ENCODE assay signal across 8 cellular contexts in the genomic region with DNA sequence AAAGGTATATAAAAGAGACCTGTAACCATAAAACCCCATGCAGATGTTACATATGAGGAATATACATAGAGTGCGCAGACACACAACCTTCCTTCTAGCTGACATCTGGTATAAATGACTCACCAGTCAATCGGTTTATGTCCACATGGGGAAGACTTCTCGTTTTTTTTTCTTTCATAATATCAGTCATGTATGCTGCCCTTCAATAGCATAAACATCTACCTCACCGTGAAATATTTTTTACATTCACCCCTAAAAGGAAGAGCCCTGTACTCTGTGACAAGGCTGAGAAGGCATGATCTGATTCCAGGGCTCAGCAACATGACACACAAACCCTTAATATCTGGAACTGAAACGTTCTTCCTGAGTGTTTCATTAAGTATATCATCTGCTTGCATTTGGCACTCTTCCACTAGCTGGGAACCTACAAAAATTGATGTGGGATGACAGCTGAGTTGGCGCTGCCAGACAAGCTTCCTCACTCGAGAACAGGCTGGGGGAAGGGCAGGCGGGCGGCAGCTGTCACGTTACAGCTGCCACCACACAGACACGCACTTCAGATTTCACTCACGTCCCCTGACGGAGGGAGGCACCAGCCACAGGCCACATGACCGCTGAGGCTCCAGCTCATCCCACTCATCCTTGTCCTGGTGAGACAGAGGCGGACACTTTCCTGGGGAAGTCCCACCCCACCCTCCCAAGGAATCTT.
A peak's percentile ranks its signal among the peaks of the same experiment; 100 is the strongest.
DNase-seq lines count a peak whose midpoint lies in the region; ATAC-seq and TF ChIP-seq lines count a peak whose summit lies in the region.

No MANE protein-coding gene starts in this region.

- no peak overlapping the region for H3K4me3 Mint-ChIP-seq in CD4-positive, alpha-beta T cell

- CTCF ChIA-PET in CD4-positive, alpha-beta T cell (lab: Charles Lee), result no interaction called here

- peaks cover 4% of the 10 kb centered on the region for H3K27me3 Mint-ChIP-seq in CD4-positive, alpha-beta T cell

- no peak overlapping the region for H3K4me3 ChIP-seq in astrocyte of the spinal cord (ENCODE audit: low read depth, low read length)

- no peaks in the 10 kb centered on the region for H3K9me3 Mint-ChIP-seq in CD4-positive, alpha-beta T cell

- no peak for TF ChIP-seq CTCF in CD4-positive, alpha-beta T cell (IDR thresholded peaks at IDR 0.05)
- TF ChIP-seq CTCF in astrocyte of the spinal cord (IDR thresholded peaks at IDR 0.05; ENCODE audit: low read depth, low read length), result no peak

- peak; percentile 24 for ATAC-seq in CD4-positive, alpha-beta T cell (ENCODE audit: poor library complexity)
- peak; percentile 89 for ATAC-seq in GM19035 (IDR thresholded peaks at IDR 0.05; ENCODE audit: unreplicated experiment)
- peak; percentile 68 for ATAC-seq in HG03280 (IDR thresholded peaks at IDR 0.05; ENCODE audit: unreplicated experiment)

- intact Hi-C loops in CD4-positive, alpha-beta T cell (cut with DNase I, micrococcal nuclease), result no loop called here

- no peak overlapping the region for H3K27ac ChIP-seq in CD4-positive, alpha-beta T cell (ENCODE audit: low read depth, low read length)

- peaks cover 5% of the 10 kb centered on the region for H3K4me1 Mint-ChIP-seq in CD4-positive, alpha-beta T cell (ENCODE audit: low read depth)

- H3K27me3 ChIP-seq in CD4-positive, alpha-beta T cell (ENCODE audit: control insufficient read depth, insufficient read depth, low read length), result no peaks in the 10 kb centered on the region

- in situ Hi-C loops in astrocyte of the spinal cord (cut with HindIII; ENCODE audit: low sequenced_read_pairs), result no loop called here

- H3K36me3 Mint-ChIP-seq in CD4-positive, alpha-beta T cell (ENCODE audit: low read depth), result no peaks in the 10 kb centered on the region

- no peaks in the 10 kb centered on the region for H3K9me3 ChIP-seq in CD4-positive, alpha-beta T cell (ENCODE audit: control insufficient read depth, low read length)

- H3K27ac Mint-ChIP-seq in CD4-positive, alpha-beta T cell, result no peak overlapping the region

- POLR2A ChIA-PET in CD4-positive, alpha-beta T cell (lab: Charles Lee), result no interaction called here

- DNase-seq in CD4-positive, alpha-beta T cell, result no peak
- peak; percentile 79 for DNase-seq in NCI-H82 (lab: John Stamatoyannopoulos, UW)
- peak; percentile 67 for DNase-seq in astrocyte of the spinal cord (ENCODE audit: low read depth, low spot score)
- DNase-seq in kidney tubule cell (ENCODE audit: low spot score), result peak; percentile 86
- peak; percentile 8 to 50 for DNase-seq in stimulated activated CD8-positive, alpha-beta memory T cell treated with anti-CD3 and anti-CD28 coated beads, Interleukin-7, amount 100 ng/mL, for 48 hours (ENCODE audit: extremely low read depth in 1 of 2, low read depth in 1 of 2)
- DNase-seq in 8988T, result no peak

Comparison
In these comparisons a context has a peak if more than half of its experiments do, and no peak if none do; other contexts are left out.
1. ATAC-seq: peak in every context shown above with its lines; median percentile 89 in GM19035; 68 in HG03280; 24 in CD4-positive, alpha-beta T cell.
2. DNase-seq: peak in NCI-H82 (single experiment), astrocyte of the spinal cord (single experiment), kidney tubule cell (single experiment) and stimulated activated CD8-positive, alpha-beta memory T cell treated with anti-CD3 and anti-CD28 coated beads, Interleukin-7, amount 100 ng/mL, for 48 hours (2 of 2); none in CD4-positive, alpha-beta T cell (0 of 10) and 8988T (single experiment).